In genomic region chr1:109802901-109803561, GRCh38 we compare ENCODE assay signal across 11 cellular contexts. TPM values are rescaled to one million over a fixed set of nuclear protein-coding genes. Genes with fewer than 3 reads are reported as not detected.
A peak's percentile ranks its signal among the peaks of the same experiment; 100 is the strongest.
DNase-seq lines count a peak whose midpoint lies in the region; ATAC-seq and TF ChIP-seq lines count a peak whose summit lies in the region.
"Had no signal": no experiment of that assay in that cellular context is flagged by ENCODE, and none has a peak within 500 bp of the region (broad histone marks: within the 10 kb centered on the region; RNA-seq: fewer than 3 reads in every experiment).

No MANE protein-coding gene starts in this region.

- H3K4me1 ChIP-seq in mucosa of rectum (ENCODE audit: control insufficient read depth in 2 of 2, insufficient read depth in 2 of 2, low read length in 2 of 2) (peaks cover 2 to 11% of the 10 kb centered on the region in 2 donors), vagina (peaks cover 9% of the 10 kb centered on the region)

- H3K4me3 ChIP-seq in coronary artery (no peak overlapping the region), mucosa of rectum (ENCODE audit: low read length in 2 of 2) (no peak overlapping the region), vagina (no peak overlapping the region)

- peak overlapping the region; percentile 98 for H3K27ac Mint-ChIP-seq in activated naive CD4-positive, alpha-beta T cell treated with anti-CD3 and anti-CD28 coated beads, Interleukin-2, amount 10 ng/mL, durations not matched to agents 7 days and 5 days
- H3K27ac Mint-ChIP-seq: B cell, IgD-negative memory B cell had no signal

- no peak overlapping the region for H3K9ac ChIP-seq in mucosa of rectum (ENCODE audit: low read depth in 1 of 2, low read length in 2 of 2)

- H3K36me3 ChIP-seq in mucosa of rectum (ENCODE audit: control insufficient read depth in 2 of 2, insufficient read depth in 2 of 2, low read length in 2 of 2) (no peaks in the 10 kb centered on the region), vagina (no peaks in the 10 kb centered on the region)

- CTCF ChIA-PET in activated naive CD4-positive, alpha-beta T cell treated with anti-CD3 and anti-CD28 coated beads, Interleukin-2, amount 10 ng/mL, durations not matched to agents 7 days and 5 days (lab: Charles Lee): interaction anchor here (0.8 to 3.9 kb wide), 6 partner anchors 10 to 181 kb away, joined by 3 to 44 read pairs (median 5); partner anchors contain the start of gene AHCYL1

- no peaks in the 10 kb centered on the region for H3K27me3 Mint-ChIP-seq in activated naive CD4-positive, alpha-beta T cell treated with anti-CD3 and anti-CD28 coated beads, Interleukin-2, amount 10 ng/mL, durations not matched to agents 7 days and 5 days

- peaks cover 88% of the 10 kb centered on the region for H3K4me1 Mint-ChIP-seq in activated naive CD4-positive, alpha-beta T cell treated with anti-CD3 and anti-CD28 coated beads, Interleukin-2, amount 10 ng/mL, durations not matched to agents 7 days and 5 days

- peaks cover 4% of the 10 kb centered on the region for H3K36me3 Mint-ChIP-seq in activated naive CD4-positive, alpha-beta T cell treated with anti-CD3 and anti-CD28 coated beads, Interleukin-2, amount 10 ng/mL, durations not matched to agents 7 days and 5 days
- H3K36me3 Mint-ChIP-seq: IgD-negative memory B cell had no signal

- no peaks in the 10 kb centered on the region for H3K9me3 ChIP-seq in mucosa of rectum (ENCODE audit: control insufficient read depth in 2 of 2, low read length in 2 of 2)
- H3K9me3 ChIP-seq in vagina: no peaks in the 10 kb centered on the region

- H3K27me3 ChIP-seq in mucosa of rectum (ENCODE audit: control insufficient read depth in 2 of 2, insufficient read depth in 2 of 2, low read length in 2 of 2) (no peaks in the 10 kb centered on the region), vagina (no peaks in the 10 kb centered on the region)

- intact Hi-C loops in vagina (cut with DNase I): no loop called here

- H3K9me3 Mint-ChIP-seq in activated naive CD4-positive, alpha-beta T cell treated with anti-CD3 and anti-CD28 coated beads, Interleukin-2, amount 10 ng/mL, durations not matched to agents 7 days and 5 days: no peaks in the 10 kb centered on the region
- H3K9me3 Mint-ChIP-seq: IgD-negative memory B cell had no signal

- H3K27ac ChIP-seq in coronary artery (peak overlapping the region in 1 of 2 donors; percentile 62), mucosa of rectum (ENCODE audit: low read depth in 2 of 2, low read length in 2 of 2) (peak overlapping the region; percentile 1 to 67), vagina (peak overlapping the region; percentile 9)

- ATAC-seq in HG02840 (IDR thresholded peaks at IDR 0.05; ENCODE audit: low FRiP score, unreplicated experiment): no peak
- ATAC-seq: esophagus mucosa had no signal

- DNase-seq in activated naive CD4-positive, alpha-beta T cell treated with anti-CD3 and anti-CD28 coated beads, Interleukin-2, amount 10 ng/mL, durations not matched to agents 7 days and 5 days: no peak
- DNase-seq in activated naive CD4-positive, alpha-beta T cell (lab: John Stamatoyannopoulos, UW): no peak
- DNase-seq in coronary artery (ENCODE audit: low spot score): peak; percentile 71
- DNase-seq in vagina (ENCODE audit: extremely low spot score in 2 of 2): no peak
- no peak for DNase-seq in stimulated activated CD4-positive, alpha-beta T cell treated with anti-CD3 and anti-CD28 coated beads, Interleukin-1b, Interleukin-23, amount 100 ng/mL, for 48 hours
- no peak for DNase-seq in DMS114 treated with DMSO at 0.1 percent for 48 hours (lab: John Stamatoyannopoulos, UW; ENCODE audit: unreplicated experiment)

- TF ChIP-seq CTCF in coronary artery (IDR thresholded peaks at IDR 0.05) (no peak), vagina (IDR thresholded peaks at IDR 0.05) (no peak)

- no peak for TF ChIP-seq POLR2A in vagina (IDR thresholded peaks at IDR 0.05)

- H3K4me3 Mint-ChIP-seq in activated naive CD4-positive, alpha-beta T cell treated with anti-CD3 and anti-CD28 coated beads, Interleukin-2, amount 10 ng/mL, durations not matched to agents 7 days and 5 days: peak overlapping the region; percentile 40
- H3K4me3 Mint-ChIP-seq: B cell had no signal

RNA-seq across cellular contexts. Expression of gene EPS8L3, which starts 39.3 kb away (rescaled TPM):
- total RNA-seq in vagina: not detected
- total RNA-seq: B cell, esophagus mucosa had no signal
